ENCODE assay signal across 8 cellular contexts in genomic region chr17:16589097-16589969, GRCh38. TPM values are rescaled to one million over a fixed set of nuclear protein-coding genes. Genes with fewer than 3 reads are reported as not detected.
DNase-seq lines count a peak whose midpoint lies in the region; ATAC-seq and TF ChIP-seq lines count a peak whose summit lies in the region.

No MANE protein-coding gene starts in this region.

- intact Hi-C loops in left cardiac atrium (cut with DNase I): loop anchor here (2.0 to 10.0 kb wide), 2 partner anchors 53 to 55 kb away; no protein-coding TSS in a partner anchor
- intact Hi-C loops in posterior cingulate gyrus (cut with DNase I): loop anchor here (1.0 to 2.0 kb wide), 2 partner anchors 20 to 53 kb away; partner anchors contain the start of gene ZNF287

- ATAC-seq in HG02763 (IDR thresholded peaks at IDR 0.05; ENCODE audit: unreplicated experiment) (peak; percentile 94), left cardiac atrium (peak; percentile 91 to 92)

- H3K4me3 Mint-ChIP-seq in type B pancreatic cell: peak overlapping the region; percentile 85

- no peaks in the 10 kb centered on the region for H3K4me1 Mint-ChIP-seq in type B pancreatic cell (ENCODE audit: unreplicated experiment)

- peaks cover 42% of the 10 kb centered on the region for H3K27me3 Mint-ChIP-seq in type B pancreatic cell

- no peaks in the 10 kb centered on the region for H3K9me3 Mint-ChIP-seq in type B pancreatic cell

- H3K27ac Mint-ChIP-seq in type B pancreatic cell: peak overlapping the region; percentile 55

- DNase-seq in GDM1 (lab: John Stamatoyannopoulos, UW) (peak; percentile 75), NCI-H1436 (lab: John Stamatoyannopoulos, UW) (peak; percentile 89), T follicular helper cell (ENCODE audit: low read depth) (peak; percentile 85), amniotic epithelial cell (ENCODE audit: low read depth) (peak; percentile 61), left cardiac atrium (peak; percentile 94), posterior cingulate gyrus (peak; percentile 83 to 99 (median 91)), type B pancreatic cell (ENCODE audit: extremely low spot score, unreplicated experiment) (peak; percentile 97)

- TF ChIP-seq CTCF in type B pancreatic cell (conservative IDR thresholded peaks at IDR 0.05): peak; percentile 99

- H3K36me3 Mint-ChIP-seq in type B pancreatic cell: peaks cover 4% of the 10 kb centered on the region

RNA-seq across cellular contexts. Expression of gene ZNF287, which starts 20.3 kb away (rescaled TPM):
- total RNA-seq in left cardiac atrium (10 to 100 TPM in 1 of 2 donors, 1 to 10 TPM in 1; 6.7 to 12.0 TPM), type B pancreatic cell (ENCODE audit: low replicate concordance) (7.6 and 14.3 TPM in 2 replicates)

Comparison
In these comparisons a context has a peak if more than half of its experiments do, and no peak if none do; other contexts are left out.
1. Peak in every context shown above with its lines: DNase-seq and ATAC-seq.